Comparison of ENCODE assay signal across 9 cellular contexts in the genomic region with DNA sequence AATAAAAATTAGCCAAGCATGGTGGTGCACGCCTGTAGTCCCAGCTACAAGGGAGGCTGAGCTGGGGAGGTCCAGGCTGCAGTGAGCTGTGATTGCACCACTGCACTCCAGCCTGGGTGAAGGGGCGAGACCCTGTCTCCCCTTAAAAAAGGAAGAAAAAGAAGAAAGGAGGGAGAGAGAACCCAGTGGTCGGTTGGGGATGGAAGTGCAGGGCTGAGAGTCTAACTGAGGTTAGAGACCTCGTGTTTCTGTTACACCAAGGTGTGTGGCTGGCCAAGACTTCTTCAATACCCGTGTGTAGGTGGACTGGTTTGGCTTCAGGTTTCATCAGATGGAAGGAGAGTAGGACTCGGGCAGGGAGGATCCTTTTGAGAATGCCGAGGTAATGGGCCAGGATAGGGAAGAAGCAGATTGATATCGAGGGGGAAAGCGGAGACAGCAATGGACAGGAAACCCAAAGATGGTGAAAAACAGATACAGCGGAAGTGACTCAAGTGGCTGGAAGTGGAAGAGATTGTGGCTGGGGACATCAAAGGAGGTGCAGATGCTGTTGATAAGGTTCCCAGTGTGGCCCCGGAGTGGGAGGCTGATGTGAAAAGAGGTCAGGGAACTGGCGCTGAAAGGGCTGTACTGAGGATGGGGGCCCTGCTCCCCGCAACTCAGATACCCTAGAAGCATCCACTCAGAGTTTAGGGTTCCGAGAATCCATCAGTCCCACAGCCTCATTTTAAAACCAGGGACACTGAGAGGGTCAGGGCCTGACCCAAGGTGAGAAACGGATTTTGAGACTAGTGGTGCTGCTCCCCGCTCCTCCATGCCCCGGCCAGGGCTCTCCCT. TPM values are rescaled to one million over a fixed set of nuclear protein-coding genes. Genes with fewer than 3 reads are reported as not detected.
A peak's percentile ranks its signal among the peaks of the same experiment; 100 is the strongest.
DNase-seq lines count a peak whose midpoint lies in the region; ATAC-seq and TF ChIP-seq lines count a peak whose summit lies in the region.
"Had no signal": no experiment of that assay in that cellular context is flagged by ENCODE, and none has a peak within 500 bp of the region (broad histone marks: within the 10 kb centered on the region; RNA-seq: fewer than 3 reads in every experiment).

No MANE protein-coding gene starts in this region.

- H3K36me3 Mint-ChIP-seq in stimulated activated effector memory CD8-positive, alpha-beta T cell treated with anti-CD3 and anti-CD28 coated beads, Interleukin-12 subunit alpha, Interleukin-12 subunit beta, amount 100 ng/mL, for 72 hours = peaks cover 9% of the 10 kb centered on the region

- H3K9me3 Mint-ChIP-seq in stimulated activated effector memory CD8-positive, alpha-beta T cell treated with anti-CD3 and anti-CD28 coated beads, Interleukin-12 subunit alpha, Interleukin-12 subunit beta, amount 100 ng/mL, for 72 hours = no peaks in the 10 kb centered on the region

- ATAC-seq in right lobe of liver (no peak), HG03521 (IDR thresholded peaks at IDR 0.05; ENCODE audit: unreplicated experiment) (no peak), foreskin keratinocyte (no peak)
- ATAC-seq in stimulated activated effector memory CD8-positive, alpha-beta T cell treated with anti-CD3 and anti-CD28 coated beads, Interleukin-12 subunit alpha, Interleukin-12 subunit beta, amount 100 ng/mL, for 72 hours = peak; percentile 67

- 46% methylated on average over 11 of the region's 17 CpGs for WGBS in right lobe of liver (ENCODE audit: insufficient coverage, low coverage, low lambda C conversion rate, missing lambda C conversion rate)

- H3K4me3 ChIP-seq in right lobe of liver = peak overlapping the region in 2 of 3 donors; percentile 39 to 54

- H3K27me3 ChIP-seq in right lobe of liver (no peaks in the 10 kb centered on the region), foreskin keratinocyte (peaks cover 54% of the 10 kb centered on the region)

- peak overlapping the region; percentile 72 for H3K27ac Mint-ChIP-seq in stimulated activated effector memory CD8-positive, alpha-beta T cell treated with anti-CD3 and anti-CD28 coated beads, Interleukin-12 subunit alpha, Interleukin-12 subunit beta, amount 100 ng/mL, for 72 hours

- H3K27ac ChIP-seq in right lobe of liver (peak overlapping the region in 1 of 3 donors; percentile 33), foreskin keratinocyte (no peak overlapping the region)
- H3K27ac ChIP-seq: epithelial cell of prostate had no signal

- TF ChIP-seq POLR2A in right lobe of liver (IDR thresholded peaks at IDR 0.05) = no peak

- intact Hi-C loops in right lobe of liver (cut with DNase I) = no loop called here

- TF ChIP-seq CTCF in right lobe of liver (IDR thresholded peaks at IDR 0.05) = no peak
- TF ChIP-seq CTCF in foreskin keratinocyte (conservative IDR thresholded peaks at IDR 0.05) = no peak

- DNase-seq in NOMO-1 (lab: John Stamatoyannopoulos, UW; ENCODE audit: unreplicated experiment in 2 of 2) (peak; percentile 29 to 52), right lobe of liver (no peak), D341Med (ENCODE audit: low spot score) (no peak), HuH-7.5 (ENCODE audit: low spot score) (no peak), foreskin keratinocyte (no peak)
- peak; percentile 54 for DNase-seq in activated T-cell treated with anti-CD3 and anti-CD28 coated beads, Interleukin-2, amount 50 U/mL, for 1 hour
- DNase-seq in stimulated activated effector memory CD8-positive, alpha-beta T cell treated with anti-CD3 and anti-CD28 coated beads, Interleukin-12 subunit alpha, Interleukin-12 subunit beta, amount 100 ng/mL, for 72 hours (ENCODE audit: low spot score in 2 of 2) = peak; percentile 14 to 75

- no peaks in the 10 kb centered on the region for H3K36me3 ChIP-seq in right lobe of liver

- H3K4me1 ChIP-seq in right lobe of liver (peaks cover 0 to 40% (median 16%) of the 10 kb centered on the region in 4 donors), foreskin keratinocyte (no peaks in the 10 kb centered on the region)

- H3K9me3 ChIP-seq in right lobe of liver = no peaks in the 10 kb centered on the region

- H3K4me3 Mint-ChIP-seq in stimulated activated effector memory CD8-positive, alpha-beta T cell treated with anti-CD3 and anti-CD28 coated beads, Interleukin-12 subunit alpha, Interleukin-12 subunit beta, amount 100 ng/mL, for 72 hours = peak overlapping the region; percentile 63

- H3K4me1 Mint-ChIP-seq in stimulated activated effector memory CD8-positive, alpha-beta T cell treated with anti-CD3 and anti-CD28 coated beads, Interleukin-12 subunit alpha, Interleukin-12 subunit beta, amount 100 ng/mL, for 72 hours = peaks cover 47% of the 10 kb centered on the region

RNA-seq across cellular contexts. Expression of gene UBXN10, which starts 0.7 kb away (rescaled TPM):
- 1 to 10 TPM in 4 of 6 experiments, under 1 TPM in 2; 0.35 to 2.5 (median 1.8) TPM for total RNA-seq in right lobe of liver
- total RNA-seq in foreskin keratinocyte = 0.07 and 0.10 TPM in 2 replicates
- polyA plus RNA-seq in foreskin keratinocyte = 0.03 and 0.06 TPM in 2 replicates

RNA-seq across cellular contexts. Expression of gene PLA2G2C, which starts 1.1 kb away (rescaled TPM):
- total RNA-seq in right lobe of liver = not detected
- not detected in 2 replicates for total RNA-seq in foreskin keratinocyte
- not detected in 2 replicates for polyA plus RNA-seq in foreskin keratinocyte

RNA-seq across cellular contexts. Expression of gene PLA2G2F, which starts 46.1 kb away (rescaled TPM):
- total RNA-seq in right lobe of liver = not detected
- 0.04 and 0.07 TPM in 2 replicates for total RNA-seq in foreskin keratinocyte
- 0.06 TPM in 1 of 2 replicates, not detected in the other for polyA plus RNA-seq in foreskin keratinocyte

Comparison
In these comparisons a context has a peak if more than half of its experiments do, and no peak if none do; other contexts are left out.
1. DNase-seq: peak in NOMO-1 (2 of 2), activated T-cell treated with anti-CD3 and anti-CD28 coated beads, Interleukin-2, amount 50 U/mL, for 1 hour (single experiment) and stimulated activated effector memory CD8-positive, alpha-beta T cell treated with anti-CD3 and anti-CD28 coated beads, Interleukin-12 subunit alpha, Interleukin-12 subunit beta, amount 100 ng/mL, for 72 hours (2 of 2); none in right lobe of liver (0 of 3), D341Med (single experiment), HuH-7.5 (single experiment) and foreskin keratinocyte (0 of 2).